In the genomic region with DNA sequence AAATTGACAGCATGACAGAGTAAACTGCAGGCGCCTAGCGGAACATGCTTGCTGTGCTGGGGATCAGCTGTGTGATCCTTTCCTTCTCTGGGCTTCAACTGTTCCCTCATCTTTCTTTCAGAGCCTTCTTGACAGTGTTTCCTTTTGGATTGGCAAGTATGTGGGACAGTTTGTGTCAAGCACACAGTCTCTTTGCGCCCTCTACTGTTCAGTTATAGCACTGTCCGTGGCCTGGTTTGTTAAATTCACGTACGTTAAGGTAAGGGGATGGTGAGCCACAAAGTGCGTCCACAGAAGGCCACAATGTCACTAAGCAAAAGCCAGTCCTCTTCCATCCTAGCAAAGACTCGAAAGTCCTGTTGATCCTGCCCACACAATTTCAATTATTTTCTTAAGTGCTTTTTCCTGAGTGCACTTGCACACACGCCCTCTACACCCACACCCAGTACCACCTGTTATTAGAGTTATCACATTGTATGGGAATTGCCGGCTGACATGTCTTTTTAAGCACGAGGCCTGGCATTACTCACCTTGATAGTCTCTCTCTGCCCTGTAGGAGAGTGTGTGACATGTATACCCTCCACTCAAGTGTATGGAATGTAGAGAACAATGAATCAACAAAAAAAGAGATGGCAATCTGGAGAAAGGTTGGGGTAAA, we compare ENCODE assay signal across 1 cellular context.
A peak's percentile ranks its signal among the peaks of the same experiment; 100 is the strongest.
TF ChIP-seq lines count a peak whose summit lies in the region.

No MANE protein-coding gene starts in this region.

TF ChIP-seq in HepG2, 621 proteins besides CTCF, POLR2A, EP300 and RAD21 (continued from another document):
- TF ChIP-seq, protein P1, sequence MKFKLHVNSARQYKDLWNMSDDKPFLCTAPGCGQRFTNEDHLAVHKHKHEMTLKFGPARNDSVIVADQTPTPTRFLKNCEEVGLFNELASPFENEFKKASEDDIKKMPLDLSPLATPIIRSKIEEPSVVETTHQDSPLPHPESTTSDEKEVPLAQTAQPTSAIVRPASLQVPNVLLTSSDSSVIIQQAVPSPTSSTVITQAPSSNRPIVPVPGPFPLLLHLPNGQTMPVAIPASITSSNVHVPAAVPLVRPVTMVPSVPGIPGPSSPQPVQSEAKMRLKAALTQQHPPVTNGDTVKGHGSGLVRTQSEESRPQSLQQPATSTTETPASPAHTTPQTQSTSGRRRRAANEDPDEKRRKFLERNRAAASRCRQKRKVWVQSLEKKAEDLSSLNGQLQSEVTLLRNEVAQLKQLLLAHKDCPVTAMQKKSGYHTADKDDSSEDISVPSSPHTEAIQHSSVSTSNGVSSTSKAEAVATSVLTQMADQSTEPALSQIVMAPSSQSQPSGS (CRISPR knock-in tag; IDR thresholded peaks at IDR 0.05), result no peak
- TF ChIP-seq ZNF430 (CRISPR knock-in tag; IDR thresholded peaks at IDR 0.05) (no peak), RNF2 (conservative IDR thresholded peaks at IDR 0.05; ENCODE audit: low read depth) (no peak), SMARCE1 (IDR thresholded peaks at IDR 0.05; ENCODE audit: borderline replicate concordance) (no peak), RARA (CRISPR knock-in tag; IDR thresholded peaks at IDR 0.05) (no peak), KDM2A (CRISPR knock-in tag; IDR thresholded peaks at IDR 0.05; ENCODE audit: borderline replicate concordance, low read depth) (no peak), PCBP1 (IDR thresholded peaks at IDR 0.05; ENCODE audit: borderline replicate concordance, low read depth, low read length) (no peak), LCORL (IDR thresholded peaks at IDR 0.05) (no peak), LCORL (CRISPR knock-in tag; IDR thresholded peaks at IDR 0.05) (peak; percentile 46; the same call in 1 of the 2 replicates), GATAD2A (CRISPR knock-in tag; IDR thresholded peaks at IDR 0.05) (0 out of 2 replicates have a peak, but pooled peaks have one; percentile 18), ZNF382 (CRISPR knock-in tag; IDR thresholded peaks at IDR 0.05; ENCODE audit: borderline replicate concordance) (no peak), HOXA9 (CRISPR knock-in tag; IDR thresholded peaks at IDR 0.05; ENCODE audit: borderline replicate concordance) (no peak), SKI (IDR thresholded peaks at IDR 0.05; ENCODE audit: partially characterized antibody) (no peak), EED (CRISPR knock-in tag; IDR thresholded peaks at IDR 0.05) (no peak)
- TF ChIP-seq, protein P2, sequence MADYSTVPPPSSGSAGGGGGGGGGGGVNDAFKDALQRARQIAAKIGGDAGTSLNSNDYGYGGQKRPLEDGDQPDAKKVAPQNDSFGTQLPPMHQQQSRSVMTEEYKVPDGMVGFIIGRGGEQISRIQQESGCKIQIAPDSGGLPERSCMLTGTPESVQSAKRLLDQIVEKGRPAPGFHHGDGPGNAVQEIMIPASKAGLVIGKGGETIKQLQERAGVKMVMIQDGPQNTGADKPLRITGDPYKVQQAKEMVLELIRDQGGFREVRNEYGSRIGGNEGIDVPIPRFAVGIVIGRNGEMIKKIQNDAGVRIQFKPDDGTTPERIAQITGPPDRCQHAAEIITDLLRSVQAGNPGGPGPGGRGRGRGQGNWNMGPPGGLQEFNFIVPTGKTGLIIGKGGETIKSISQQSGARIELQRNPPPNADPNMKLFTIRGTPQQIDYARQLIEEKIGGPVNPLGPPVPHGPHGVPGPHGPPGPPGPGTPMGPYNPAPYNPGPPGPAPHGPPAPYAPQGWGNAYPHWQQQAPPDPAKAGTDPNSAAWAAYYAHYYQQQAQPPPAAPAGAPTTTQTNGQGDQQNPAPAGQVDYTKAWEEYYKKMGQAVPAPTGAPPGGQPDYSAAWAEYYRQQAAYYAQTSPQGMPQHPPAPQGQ (CRISPR knock-in tag; IDR thresholded peaks at IDR 0.05; ENCODE audit: borderline replicate concordance), result no peak
- TF ChIP-seq, protein P3, sequence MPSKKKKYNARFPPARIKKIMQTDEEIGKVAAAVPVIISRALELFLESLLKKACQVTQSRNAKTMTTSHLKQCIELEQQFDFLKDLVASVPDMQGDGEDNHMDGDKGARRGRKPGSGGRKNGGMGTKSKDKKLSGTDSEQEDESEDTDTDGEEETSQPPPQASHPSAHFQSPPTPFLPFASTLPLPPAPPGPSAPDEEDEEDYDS (CRISPR knock-in tag; IDR thresholded peaks at IDR 0.05), result no peak
- TF ChIP-seq, protein P4, sequence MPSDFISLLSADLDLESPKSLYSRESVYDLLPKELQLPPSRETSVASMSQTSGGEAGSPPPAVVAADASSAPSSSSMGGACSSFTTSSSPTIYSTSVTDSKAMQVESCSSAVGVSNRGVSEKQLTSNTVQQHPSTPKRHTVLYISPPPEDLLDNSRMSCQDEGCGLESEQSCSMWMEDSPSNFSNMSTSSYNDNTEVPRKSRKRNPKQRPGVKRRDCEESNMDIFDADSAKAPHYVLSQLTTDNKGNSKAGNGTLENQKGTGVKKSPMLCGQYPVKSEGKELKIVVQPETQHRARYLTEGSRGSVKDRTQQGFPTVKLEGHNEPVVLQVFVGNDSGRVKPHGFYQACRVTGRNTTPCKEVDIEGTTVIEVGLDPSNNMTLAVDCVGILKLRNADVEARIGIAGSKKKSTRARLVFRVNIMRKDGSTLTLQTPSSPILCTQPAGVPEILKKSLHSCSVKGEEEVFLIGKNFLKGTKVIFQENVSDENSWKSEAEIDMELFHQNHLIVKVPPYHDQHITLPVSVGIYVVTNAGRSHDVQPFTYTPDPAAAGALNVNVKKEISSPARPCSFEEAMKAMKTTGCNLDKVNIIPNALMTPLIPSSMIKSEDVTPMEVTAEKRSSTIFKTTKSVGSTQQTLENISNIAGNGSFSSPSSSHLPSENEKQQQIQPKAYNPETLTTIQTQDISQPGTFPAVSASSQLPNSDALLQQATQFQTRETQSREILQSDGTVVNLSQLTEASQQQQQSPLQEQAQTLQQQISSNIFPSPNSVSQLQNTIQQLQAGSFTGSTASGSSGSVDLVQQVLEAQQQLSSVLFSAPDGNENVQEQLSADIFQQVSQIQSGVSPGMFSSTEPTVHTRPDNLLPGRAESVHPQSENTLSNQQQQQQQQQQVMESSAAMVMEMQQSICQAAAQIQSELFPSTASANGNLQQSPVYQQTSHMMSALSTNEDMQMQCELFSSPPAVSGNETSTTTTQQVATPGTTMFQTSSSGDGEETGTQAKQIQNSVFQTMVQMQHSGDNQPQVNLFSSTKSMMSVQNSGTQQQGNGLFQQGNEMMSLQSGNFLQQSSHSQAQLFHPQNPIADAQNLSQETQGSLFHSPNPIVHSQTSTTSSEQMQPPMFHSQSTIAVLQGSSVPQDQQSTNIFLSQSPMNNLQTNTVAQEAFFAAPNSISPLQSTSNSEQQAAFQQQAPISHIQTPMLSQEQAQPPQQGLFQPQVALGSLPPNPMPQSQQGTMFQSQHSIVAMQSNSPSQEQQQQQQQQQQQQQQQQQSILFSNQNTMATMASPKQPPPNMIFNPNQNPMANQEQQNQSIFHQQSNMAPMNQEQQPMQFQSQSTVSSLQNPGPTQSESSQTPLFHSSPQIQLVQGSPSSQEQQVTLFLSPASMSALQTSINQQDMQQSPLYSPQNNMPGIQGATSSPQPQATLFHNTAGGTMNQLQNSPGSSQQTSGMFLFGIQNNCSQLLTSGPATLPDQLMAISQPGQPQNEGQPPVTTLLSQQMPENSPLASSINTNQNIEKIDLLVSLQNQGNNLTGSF (CRISPR knock-in tag; IDR thresholded peaks at IDR 0.05), result no peak
- TF ChIP-seq, protein P5, sequence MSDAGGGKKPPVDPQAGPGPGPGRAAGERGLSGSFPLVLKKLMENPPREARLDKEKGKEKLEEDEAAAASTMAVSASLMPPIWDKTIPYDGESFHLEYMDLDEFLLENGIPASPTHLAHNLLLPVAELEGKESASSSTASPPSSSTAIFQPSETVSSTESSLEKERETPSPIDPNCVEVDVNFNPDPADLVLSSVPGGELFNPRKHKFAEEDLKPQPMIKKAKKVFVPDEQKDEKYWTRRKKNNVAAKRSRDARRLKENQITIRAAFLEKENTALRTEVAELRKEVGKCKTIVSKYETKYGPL (CRISPR knock-in tag; IDR thresholded peaks at IDR 0.05), result no peak
- TF ChIP-seq, protein P6, sequence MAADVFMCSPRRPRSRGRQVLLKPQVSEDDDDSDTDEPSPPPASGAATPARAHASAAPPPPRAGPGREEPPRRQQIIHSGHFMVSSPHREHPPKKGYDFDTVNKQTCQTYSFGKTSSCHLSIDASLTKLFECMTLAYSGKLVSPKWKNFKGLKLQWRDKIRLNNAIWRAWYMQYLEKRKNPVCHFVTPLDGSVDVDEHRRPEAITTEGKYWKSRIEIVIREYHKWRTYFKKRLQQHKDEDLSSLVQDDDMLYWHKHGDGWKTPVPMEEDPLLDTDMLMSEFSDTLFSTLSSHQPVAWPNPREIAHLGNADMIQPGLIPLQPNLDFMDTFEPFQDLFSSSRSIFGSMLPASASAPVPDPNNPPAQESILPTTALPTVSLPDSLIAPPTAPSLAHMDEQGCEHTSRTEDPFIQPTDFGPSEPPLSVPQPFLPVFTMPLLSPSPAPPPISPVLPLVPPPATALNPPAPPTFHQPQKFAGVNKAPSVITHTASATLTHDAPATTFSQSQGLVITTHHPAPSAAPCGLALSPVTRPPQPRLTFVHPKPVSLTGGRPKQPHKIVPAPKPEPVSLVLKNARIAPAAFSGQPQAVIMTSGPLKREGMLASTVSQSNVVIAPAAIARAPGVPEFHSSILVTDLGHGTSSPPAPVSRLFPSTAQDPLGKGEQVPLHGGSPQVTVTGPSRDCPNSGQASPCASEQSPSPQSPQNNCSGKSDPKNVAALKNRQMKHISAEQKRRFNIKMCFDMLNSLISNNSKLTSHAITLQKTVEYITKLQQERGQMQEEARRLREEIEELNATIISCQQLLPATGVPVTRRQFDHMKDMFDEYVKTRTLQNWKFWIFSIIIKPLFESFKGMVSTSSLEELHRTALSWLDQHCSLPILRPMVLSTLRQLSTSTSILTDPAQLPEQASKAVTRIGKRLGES (CRISPR knock-in tag; IDR thresholded peaks at IDR 0.05; ENCODE audit: borderline replicate concordance), result no peak
- TF ChIP-seq, protein P7, sequence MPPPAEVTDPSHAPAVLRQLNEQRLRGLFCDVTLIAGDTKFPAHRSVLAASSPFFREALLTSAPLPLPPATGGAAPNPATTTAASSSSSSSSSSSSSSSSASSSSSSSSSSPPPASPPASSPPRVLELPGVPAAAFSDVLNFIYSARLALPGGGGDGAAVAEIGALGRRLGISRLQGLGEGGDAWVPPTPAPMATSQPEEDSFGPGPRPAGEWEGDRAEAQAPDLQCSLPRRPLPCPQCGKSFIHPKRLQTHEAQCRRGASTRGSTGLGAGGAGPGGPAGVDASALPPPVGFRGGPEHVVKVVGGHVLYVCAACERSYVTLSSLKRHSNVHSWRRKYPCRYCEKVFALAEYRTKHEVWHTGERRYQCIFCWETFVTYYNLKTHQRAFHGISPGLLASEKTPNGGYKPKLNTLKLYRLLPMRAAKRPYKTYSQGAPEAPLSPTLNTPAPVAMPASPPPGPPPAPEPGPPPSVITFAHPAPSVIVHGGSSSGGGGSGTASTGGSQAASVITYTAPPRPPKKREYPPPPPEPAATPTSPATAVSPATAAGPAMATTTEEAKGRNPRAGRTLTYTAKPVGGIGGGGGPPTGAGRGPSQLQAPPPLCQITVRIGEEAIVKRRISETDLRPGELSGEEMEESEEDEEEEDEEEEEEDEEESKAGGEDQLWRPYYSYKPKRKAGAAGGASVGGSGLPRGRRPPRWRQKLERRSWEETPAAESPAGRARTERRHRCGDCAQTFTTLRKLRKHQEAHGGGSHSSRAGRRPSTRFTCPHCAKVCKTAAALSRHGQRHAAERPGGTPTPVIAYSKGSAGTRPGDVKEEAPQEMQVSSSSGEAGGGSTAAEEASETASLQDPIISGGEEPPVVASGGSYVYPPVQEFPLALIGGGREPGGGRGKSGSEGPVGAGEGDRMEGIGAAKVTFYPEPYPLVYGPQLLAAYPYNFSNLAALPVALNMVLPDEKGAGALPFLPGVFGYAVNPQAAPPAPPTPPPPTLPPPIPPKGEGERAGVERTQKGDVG (CRISPR knock-in tag; IDR thresholded peaks at IDR 0.05; ENCODE audit: borderline replicate concordance), result no peak
TF ChIP-seq in HepG2: peak in this region for 13.
